29 cellular contexts compared by ENCODE assay signal in the genomic region with DNA sequence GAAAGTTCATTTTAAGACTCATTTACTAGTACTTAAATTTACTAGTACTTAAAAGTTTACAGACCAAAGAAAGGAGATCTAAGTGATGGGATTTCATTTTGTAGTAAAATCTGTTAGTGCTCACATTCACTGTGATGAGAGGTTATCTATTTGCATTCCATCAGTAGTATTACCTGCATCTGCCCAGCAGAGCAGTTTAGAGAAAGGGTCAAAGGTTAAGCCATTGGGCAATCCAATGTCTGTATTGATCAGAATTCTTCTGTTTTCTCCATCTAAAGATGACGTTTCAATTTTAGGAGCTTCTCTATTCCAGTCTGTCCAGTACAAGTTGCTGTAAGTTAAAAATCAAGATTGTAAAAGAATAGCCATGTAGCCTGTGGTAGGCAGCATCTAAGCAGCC.
"Had no signal": no experiment of that assay in that cellular context is flagged by ENCODE, and none has a peak within 500 bp of the region (broad histone marks: within the 10 kb centered on the region; RNA-seq: fewer than 3 reads in every experiment).

No MANE protein-coding gene starts in this region.

- H3K9me2 ChIP-seq: SK-N-SH had no signal

- ATAC-seq: activated CD8-positive, alpha-beta T cell treated with anti-CD3 and anti-CD28 coated beads for 36 hours; activated T-cell treated with anti-CD3 and anti-CD28 coated beads, Interleukin-2, amount 50 U/mL, for 72 hours; activated T-helper 17 cell treated with anti-CD3 and anti-CD28 coated beads, Interleukin-2, amount 50 U/mL, for 72 hours; PC-3 had no signal

- H3K27ac ChIP-seq: brain microvascular endothelial cell, Peyer's patch, SJSA1 had no signal

- H3K4me1 Mint-ChIP-seq: activated T-helper 17 cell treated with anti-CD3 and anti-CD28 coated beads, Interleukin-2, amount 50 U/mL, for 72 hours; central memory CD8-positive, alpha-beta T cell had no signal

- H3K4me2 ChIP-seq: SK-N-SH had no signal

- H3K9me3 ChIP-seq: Peyer's patch, SJSA1, SK-N-SH had no signal

- H3K4me1 ChIP-seq: Peyer's patch, SJSA1 had no signal

- H3K27me3 Mint-ChIP-seq: activated CD4-positive, alpha-beta T cell treated with anti-CD3 and anti-CD28 coated beads, Interleukin-2, amount 10 ng/mL, durations not matched to agents 24 days and 14 days; activated CD8-positive, alpha-beta T cell treated with anti-CD3 and anti-CD28 coated beads for 36 hours; activated naive CD8-positive, alpha-beta T cell treated with anti-CD3 and anti-CD28 coated beads for 36 hours; activated T-helper 17 cell treated with anti-CD3 and anti-CD28 coated beads, Interleukin-2, amount 50 U/mL, for 72 hours; central memory CD8-positive, alpha-beta T cell had no signal

- H3K4me3 Mint-ChIP-seq: activated CD4-positive, alpha-beta T cell treated with anti-CD3 and anti-CD28 coated beads, Interleukin-2, amount 10 ng/mL, durations not matched to agents 24 days and 14 days; activated CD8-positive, alpha-beta T cell treated with anti-CD3 and anti-CD28 coated beads for 36 hours; activated naive CD8-positive, alpha-beta T cell treated with anti-CD3 and anti-CD28 coated beads for 36 hours; activated T-cell treated with anti-CD3 and anti-CD28 coated beads, Interleukin-2, amount 50 U/mL, for 72 hours; activated T-helper 17 cell treated with anti-CD3 and anti-CD28 coated beads, Interleukin-2, amount 50 U/mL, for 72 hours; central memory CD8-positive, alpha-beta T cell; T-helper 1 cell treated with Interleukin-12 subunit alpha and Interleukin-12 subunit beta and Interleukin-4 antibody, amounts not matched to agents 30 μg/mL and 1 μg/mL, for 36 hours; T-helper 2 cell treated with Interferon-gamma antibody and Interleukin-4, amounts not matched to agents 5 μg/mL and 100 μg/mL, for 36 hours had no signal

- FAIRE-seq: TTC549 had no signal

- H3K9me3 Mint-ChIP-seq: activated CD4-positive, alpha-beta T cell treated with anti-CD3 and anti-CD28 coated beads, Interleukin-2, amount 10 ng/mL, durations not matched to agents 24 days and 14 days; activated CD8-positive, alpha-beta T cell treated with anti-CD3 and anti-CD28 coated beads for 36 hours; activated naive CD8-positive, alpha-beta T cell treated with anti-CD3 and anti-CD28 coated beads for 36 hours; activated T-cell treated with anti-CD3 and anti-CD28 coated beads, Interleukin-2, amount 50 U/mL, for 72 hours; activated T-helper 17 cell treated with anti-CD3 and anti-CD28 coated beads, Interleukin-2, amount 50 U/mL, for 72 hours; central memory CD8-positive, alpha-beta T cell; T-helper 1 cell treated with Interleukin-12 subunit alpha and Interleukin-12 subunit beta and Interleukin-4 antibody, amounts not matched to agents 30 μg/mL and 1 μg/mL, for 36 hours; T-helper 2 cell treated with Interferon-gamma antibody and Interleukin-4, amounts not matched to agents 5 μg/mL and 100 μg/mL, for 36 hours had no signal

- H3K27ac Mint-ChIP-seq: activated CD4-positive, alpha-beta T cell treated with anti-CD3 and anti-CD28 coated beads, Interleukin-2, amount 10 ng/mL, durations not matched to agents 24 days and 14 days; activated CD8-positive, alpha-beta T cell treated with anti-CD3 and anti-CD28 coated beads for 36 hours; activated T-helper 17 cell treated with anti-CD3 and anti-CD28 coated beads, Interleukin-2, amount 50 U/mL, for 72 hours; T-helper 1 cell treated with Interleukin-12 subunit alpha and Interleukin-12 subunit beta and Interleukin-4 antibody, amounts not matched to agents 30 μg/mL and 1 μg/mL, for 36 hours; T-helper 2 cell treated with Interferon-gamma antibody and Interleukin-4, amounts not matched to agents 5 μg/mL and 100 μg/mL, for 36 hours had no signal

- H3K9ac ChIP-seq: SK-N-SH had no signal

- H3K27me3 ChIP-seq: brain microvascular endothelial cell, Peyer's patch, SJSA1 had no signal

- H3K4me3 ChIP-seq: Peyer's patch, SJSA1 had no signal

- DNase-seq: activated CD4-positive, alpha-beta T cell treated with anti-CD3 and anti-CD28 coated beads, Interleukin-2, amount 10 ng/mL, durations not matched to agents 24 days and 14 days; activated CD4-positive, alpha-beta T cell treated with anti-CD3 and anti-CD28 coated beads, Interleukin-2, amount 50 U/mL, for 4 hours; activated CD8-positive, alpha-beta T cell treated with anti-CD3 and anti-CD28 coated beads for 36 hours; activated effector memory CD4-positive, alpha-beta T cell treated with anti-CD3 and anti-CD28 coated beads, Interleukin-2, amount 50 U/mL, for 16 hours; activated naive CD4-positive, alpha-beta T cell; activated naive CD4-positive, alpha-beta T cell treated with anti-CD3 and anti-CD28 coated beads, Interleukin-2, amount 50 U/mL, for 16 hours; activated naive CD8-positive, alpha-beta T cell treated with anti-CD3 and anti-CD28 coated beads for 36 hours; activated T-cell treated with anti-CD3 and anti-CD28 coated beads, Interleukin-2, amount 50 U/mL, for 1 hour; activated T-cell treated with anti-CD3 and anti-CD28 coated beads, Interleukin-2, amount 50 U/mL, for 72 hours; amniotic stem cell; aorta; brain microvascular endothelial cell; NCI-H1048; NCI-H1436 treated with DMSO at 0.1 percent for 48 hours; NCI-H1694 treated with DMSO at 0.1 percent for 48 hours; NCI-H2029; NCI-H345; NCI-H524 treated with DMSO at 0.1 percent for 48 hours; PC-3; Peyer's patch; RPMI8226; SHP77 treated with DMSO at 0.1 percent for 48 hours; SK-N-SH had no signal
